Comparison of ENCODE assay signal across 15 cellular contexts in the genomic region with DNA sequence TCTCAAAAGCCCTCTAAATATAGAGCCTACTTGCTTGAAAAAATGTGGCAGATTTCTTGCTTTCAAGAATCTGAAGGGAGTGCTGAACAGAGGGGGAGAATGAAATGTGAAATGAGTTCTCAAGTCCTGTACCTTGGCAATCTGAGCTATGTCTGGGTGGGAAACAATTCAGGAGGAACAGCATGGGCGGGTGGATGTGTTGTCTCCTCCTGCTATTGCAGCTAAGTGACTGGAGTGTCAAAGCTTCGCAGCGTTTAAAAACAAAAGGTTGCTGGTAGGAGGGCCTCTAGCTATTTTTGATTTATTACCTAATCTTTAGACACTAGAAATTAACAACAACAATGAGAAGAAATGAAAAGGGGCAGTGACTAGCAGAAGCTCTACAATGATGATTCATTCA.
A peak's percentile ranks its signal among the peaks of the same experiment; 100 is the strongest.
DNase-seq lines count a peak whose midpoint lies in the region; ATAC-seq and TF ChIP-seq lines count a peak whose summit lies in the region.
"Had no signal": no experiment of that assay in that cellular context is flagged by ENCODE, and none has a peak within 500 bp of the region (broad histone marks: within the 10 kb centered on the region; RNA-seq: fewer than 3 reads in every experiment).

No MANE protein-coding gene starts in this region.

- no peak overlapping the region for H3K27ac ChIP-seq in GM23338 (ENCODE audit: low read depth)
- H3K27ac ChIP-seq in dorsolateral prefrontal cortex, result peak overlapping the region in 46 of 59 donors; percentile 16 to 82 (median 68)

- peaks cover 3% of the 10 kb centered on the region; the same call in 1 of the 3 replicates for H3K4me1 Mint-ChIP-seq in GM23338
- peaks cover 6% of the 10 kb centered on the region for H3K4me1 Mint-ChIP-seq in activated naive CD8-positive, alpha-beta T cell treated with anti-CD3 and anti-CD28 coated beads, Interleukin-2, amount 50 U/mL, for 24 hours

- no peaks in the 10 kb centered on the region for H3K27me3 ChIP-seq in GM23338 (ENCODE audit: insufficient read depth)
- no peaks in the 10 kb centered on the region for H3K27me3 ChIP-seq in dorsolateral prefrontal cortex

- H3K36me3 Mint-ChIP-seq in GM23338 (ENCODE audit: low read depth), result peaks cover 12% of the 10 kb centered on the region; the same call in 2 of the 3 replicates
- H3K36me3 Mint-ChIP-seq in activated naive CD8-positive, alpha-beta T cell treated with anti-CD3 and anti-CD28 coated beads, Interleukin-2, amount 50 U/mL, for 24 hours (ENCODE audit: low read depth), result no peaks in the 10 kb centered on the region
- H3K36me3 Mint-ChIP-seq: CD4-positive, CD25-positive, alpha-beta regulatory T cell had no signal

- H2AFZ ChIP-seq in GM23338, result peak overlapping the region; percentile 85

- peaks cover 12% of the 10 kb centered on the region for H3K9me3 Mint-ChIP-seq in GM23338
- peaks cover 8% of the 10 kb centered on the region for H3K9me3 Mint-ChIP-seq in activated naive CD8-positive, alpha-beta T cell treated with anti-CD3 and anti-CD28 coated beads, Interleukin-2, amount 50 U/mL, for 24 hours

- no peaks in the 10 kb centered on the region for H3K4me1 ChIP-seq in GM23338 (ENCODE audit: insufficient read depth)

- ATAC-seq in GM23338, result no peak
- no peak for ATAC-seq in activated naive CD8-positive, alpha-beta T cell treated with anti-CD3 and anti-CD28 coated beads, Interleukin-2, amount 50 U/mL, for 24 hours
- ATAC-seq: Panc1 had no signal

- H3K4me3 ChIP-seq in GM23338, result no peak overlapping the region
- H3K4me3 ChIP-seq in dorsolateral prefrontal cortex, result no peak overlapping the region

- no peak for TF ChIP-seq CTCF in GM23338 (conservative IDR thresholded peaks at IDR 0.05; ENCODE audit: low read depth in 2 of 2)
- TF ChIP-seq CTCF in dorsolateral prefrontal cortex (IDR thresholded peaks at IDR 0.05 in 54 of 56, conservative IDR thresholded peaks at IDR 0.05 in 2 of 56; ENCODE audit: low read depth in 1 of 56, partially characterized antibody in 56 of 56), result no peak

- no peak overlapping the region for H3K4me2 ChIP-seq in GM23338

- no peak overlapping the region for H3K27ac Mint-ChIP-seq in GM23338
- no peak overlapping the region for H3K27ac Mint-ChIP-seq in activated naive CD8-positive, alpha-beta T cell treated with anti-CD3 and anti-CD28 coated beads, Interleukin-2, amount 50 U/mL, for 24 hours
- H3K27ac Mint-ChIP-seq: CD4-positive, CD25-positive, alpha-beta regulatory T cell; H9 had no signal

- H3K36me3 ChIP-seq in GM23338 (ENCODE audit: insufficient read depth), result no peaks in the 10 kb centered on the region

- no peak overlapping the region for H3K4me3 Mint-ChIP-seq in GM23338
- no peak overlapping the region for H3K4me3 Mint-ChIP-seq in activated naive CD8-positive, alpha-beta T cell treated with anti-CD3 and anti-CD28 coated beads, Interleukin-2, amount 50 U/mL, for 24 hours
- H3K4me3 Mint-ChIP-seq: CD4-positive, CD25-positive, alpha-beta regulatory T cell; H9 had no signal

- DNase-seq in GM23338 (ENCODE audit: low spot score) (no peak), NCI-H146 treated with DMSO at 0.1 percent for 48 hours (lab: John Stamatoyannopoulos, UW; ENCODE audit: unreplicated experiment) (peak; percentile 32), dorsolateral prefrontal cortex (peak in 5 of 10 donors; percentile 18 to 72 (median 50)), superior temporal gyrus (ENCODE audit: extremely low spot score) (peak; percentile 45), MV-4-11 (lab: John Stamatoyannopoulos, UW) (no peak), NCI-H226 (no peak)
- DNase-seq in activated naive CD8-positive, alpha-beta T cell treated with anti-CD3 and anti-CD28 coated beads, Interleukin-2, amount 50 U/mL, for 24 hours, result no peak
- DNase-seq: ACHN; AML-193; CD4-positive, CD25-positive, alpha-beta regulatory T cell; EL; H9; NCI-H187; NCI-H2171 treated with DMSO at 0.1 percent for 48 hours had no signal

- H3F3A ChIP-seq in GM23338 (replicated peaks; ENCODE audit: low read depth), result no peaks in the 10 kb centered on the region

- H4K20me1 ChIP-seq in GM23338 (replicated peaks; ENCODE audit: insufficient read depth), result no peaks in the 10 kb centered on the region

- peaks cover 1% of the 10 kb centered on the region for H3K27me3 Mint-ChIP-seq in GM23338 (ENCODE audit: insufficient read depth, low read depth, poor library complexity)
- H3K27me3 Mint-ChIP-seq in activated naive CD8-positive, alpha-beta T cell treated with anti-CD3 and anti-CD28 coated beads, Interleukin-2, amount 50 U/mL, for 24 hours, result no peaks in the 10 kb centered on the region

- H3K79me2 ChIP-seq in GM23338 (replicated peaks; ENCODE audit: insufficient read depth), result no peaks in the 10 kb centered on the region

- H3K9me2 ChIP-seq in GM23338 (ENCODE audit: insufficient read depth), result no peaks in the 10 kb centered on the region

- intact Hi-C loops in dorsolateral prefrontal cortex (cut with DNase I), result loop anchor here in 1 of 2 donors (10.0 kb wide), 1 partner anchor 86 kb away; no protein-coding TSS in a partner anchor

TF ChIP-seq in GM23338, 12 proteins besides CTCF, POLR2A, EP300 and RAD21:
- TF ChIP-seq, protein P1, sequence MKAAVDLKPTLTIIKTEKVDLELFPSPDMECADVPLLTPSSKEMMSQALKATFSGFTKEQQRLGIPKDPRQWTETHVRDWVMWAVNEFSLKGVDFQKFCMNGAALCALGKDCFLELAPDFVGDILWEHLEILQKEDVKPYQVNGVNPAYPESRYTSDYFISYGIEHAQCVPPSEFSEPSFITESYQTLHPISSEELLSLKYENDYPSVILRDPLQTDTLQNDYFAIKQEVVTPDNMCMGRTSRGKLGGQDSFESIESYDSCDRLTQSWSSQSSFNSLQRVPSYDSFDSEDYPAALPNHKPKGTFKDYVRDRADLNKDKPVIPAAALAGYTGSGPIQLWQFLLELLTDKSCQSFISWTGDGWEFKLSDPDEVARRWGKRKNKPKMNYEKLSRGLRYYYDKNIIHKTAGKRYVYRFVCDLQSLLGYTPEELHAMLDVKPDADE (IDR thresholded peaks at IDR 0.05), result no peak
- TF ChIP-seq ZNF331 (CRISPR knock-in tag; IDR thresholded peaks at IDR 0.05; ENCODE audit: low read depth), result no peak
- TF ChIP-seq ZNF114 (CRISPR knock-in tag; IDR thresholded peaks at IDR 0.05), result no peak
- TF ChIP-seq, protein P2, sequence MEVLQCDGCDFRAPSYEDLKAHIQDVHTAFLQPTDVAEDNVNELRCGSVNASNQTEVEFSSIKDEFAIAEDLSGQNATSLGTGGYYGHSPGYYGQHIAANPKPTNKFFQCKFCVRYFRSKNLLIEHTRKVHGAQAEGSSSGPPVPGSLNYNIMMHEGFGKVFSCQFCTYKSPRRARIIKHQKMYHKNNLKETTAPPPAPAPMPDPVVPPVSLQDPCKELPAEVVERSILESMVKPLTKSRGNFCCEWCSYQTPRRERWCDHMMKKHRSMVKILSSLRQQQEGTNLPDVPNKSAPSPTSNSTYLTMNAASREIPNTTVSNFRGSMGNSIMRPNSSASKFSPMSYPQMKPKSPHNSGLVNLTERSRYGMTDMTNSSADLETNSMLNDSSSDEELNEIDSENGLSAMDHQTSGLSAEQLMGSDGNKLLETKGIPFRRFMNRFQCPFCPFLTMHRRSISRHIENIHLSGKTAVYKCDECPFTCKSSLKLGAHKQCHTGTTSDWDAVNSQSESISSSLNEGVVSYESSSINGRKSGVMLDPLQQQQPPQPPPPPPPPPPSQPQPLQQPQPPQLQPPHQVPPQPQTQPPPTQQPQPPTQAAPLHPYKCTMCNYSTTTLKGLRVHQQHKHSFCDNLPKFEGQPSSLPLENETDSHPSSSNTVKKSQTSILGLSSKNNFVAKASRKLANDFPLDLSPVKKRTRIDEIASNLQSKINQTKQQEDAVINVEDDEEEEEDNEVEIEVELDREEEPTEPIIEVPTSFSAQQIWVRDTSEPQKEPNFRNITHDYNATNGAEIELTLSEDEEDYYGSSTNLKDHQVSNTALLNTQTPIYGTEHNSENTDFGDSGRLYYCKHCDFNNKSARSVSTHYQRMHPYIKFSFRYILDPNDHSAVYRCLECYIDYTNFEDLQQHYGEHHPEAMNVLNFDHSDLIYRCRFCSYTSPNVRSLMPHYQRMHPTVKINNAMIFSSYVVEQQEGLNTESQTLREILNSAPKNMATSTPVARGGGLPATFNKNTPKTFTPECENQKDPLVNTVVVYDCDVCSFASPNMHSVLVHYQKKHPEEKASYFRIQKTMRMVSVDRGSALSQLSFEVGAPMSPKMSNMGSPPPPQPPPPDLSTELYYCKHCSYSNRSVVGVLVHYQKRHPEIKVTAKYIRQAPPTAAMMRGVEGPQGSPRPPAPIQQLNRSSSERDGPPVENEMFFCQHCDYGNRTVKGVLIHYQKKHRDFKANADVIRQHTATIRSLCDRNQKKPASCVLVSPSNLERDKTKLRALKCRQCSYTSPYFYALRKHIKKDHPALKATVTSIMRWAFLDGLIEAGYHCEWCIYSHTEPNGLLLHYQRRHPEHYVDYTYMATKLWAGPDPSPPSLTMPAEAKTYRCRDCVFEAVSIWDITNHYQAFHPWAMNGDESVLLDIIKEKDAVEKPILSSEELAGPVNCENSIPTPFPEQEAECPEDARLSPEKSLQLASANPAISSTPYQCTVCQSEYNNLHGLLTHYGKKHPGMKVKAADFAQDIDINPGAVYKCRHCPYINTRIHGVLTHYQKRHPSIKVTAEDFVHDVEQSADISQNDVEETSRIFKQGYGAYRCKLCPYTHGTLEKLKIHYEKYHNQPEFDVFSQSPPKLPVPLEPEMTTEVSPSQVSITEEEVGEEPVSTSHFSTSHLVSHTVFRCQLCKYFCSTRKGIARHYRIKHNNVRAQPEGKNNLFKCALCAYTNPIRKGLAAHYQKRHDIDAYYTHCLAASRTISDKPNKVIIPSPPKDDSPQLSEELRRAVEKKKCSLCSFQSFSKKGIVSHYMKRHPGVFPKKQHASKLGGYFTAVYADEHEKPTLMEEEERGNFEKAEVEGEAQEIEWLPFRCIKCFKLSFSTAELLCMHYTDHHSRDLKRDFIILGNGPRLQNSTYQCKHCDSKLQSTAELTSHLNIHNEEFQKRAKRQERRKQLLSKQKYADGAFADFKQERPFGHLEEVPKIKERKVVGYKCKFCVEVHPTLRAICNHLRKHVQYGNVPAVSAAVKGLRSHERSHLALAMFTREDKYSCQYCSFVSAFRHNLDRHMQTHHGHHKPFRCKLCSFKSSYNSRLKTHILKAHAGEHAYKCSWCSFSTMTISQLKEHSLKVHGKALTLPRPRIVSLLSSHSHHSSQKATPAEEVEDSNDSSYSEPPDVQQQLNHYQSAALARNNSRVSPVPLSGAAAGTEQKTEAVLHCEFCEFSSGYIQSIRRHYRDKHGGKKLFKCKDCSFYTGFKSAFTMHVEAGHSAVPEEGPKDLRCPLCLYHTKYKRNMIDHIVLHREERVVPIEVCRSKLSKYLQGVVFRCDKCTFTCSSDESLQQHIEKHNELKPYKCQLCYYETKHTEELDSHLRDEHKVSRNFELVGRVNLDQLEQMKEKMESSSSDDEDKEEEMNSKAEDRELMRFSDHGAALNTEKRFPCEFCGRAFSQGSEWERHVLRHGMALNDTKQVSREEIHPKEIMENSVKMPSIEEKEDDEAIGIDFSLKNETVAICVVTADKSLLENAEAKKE (CRISPR knock-in tag; IDR thresholded peaks at IDR 0.05), result no peak
- no peak for TF ChIP-seq EZH2phosphoT487 (IDR thresholded peaks at IDR 0.05; ENCODE audit: unreplicated experiment)
- TF ChIP-seq EZH2 (IDR thresholded peaks at IDR 0.05; ENCODE audit: low read depth, unreplicated experiment), result no peak
- no peak for TF ChIP-seq NANOG (IDR thresholded peaks at IDR 0.05; ENCODE audit: borderline replicate concordance)

Comparison
In these comparisons a context has a peak if more than half of its experiments do, and no peak if none do; other contexts are left out.
1. DNase-seq: peak in NCI-H146 treated with DMSO at 0.1 percent for 48 hours (single experiment) and superior temporal gyrus (single experiment); none in GM23338 (single experiment), MV-4-11 (single experiment), NCI-H226 (single experiment) and activated naive CD8-positive, alpha-beta T cell treated with anti-CD3 and anti-CD28 coated beads, Interleukin-2, amount 50 U/mL, for 24 hours (single experiment).